In the genomic region with DNA sequence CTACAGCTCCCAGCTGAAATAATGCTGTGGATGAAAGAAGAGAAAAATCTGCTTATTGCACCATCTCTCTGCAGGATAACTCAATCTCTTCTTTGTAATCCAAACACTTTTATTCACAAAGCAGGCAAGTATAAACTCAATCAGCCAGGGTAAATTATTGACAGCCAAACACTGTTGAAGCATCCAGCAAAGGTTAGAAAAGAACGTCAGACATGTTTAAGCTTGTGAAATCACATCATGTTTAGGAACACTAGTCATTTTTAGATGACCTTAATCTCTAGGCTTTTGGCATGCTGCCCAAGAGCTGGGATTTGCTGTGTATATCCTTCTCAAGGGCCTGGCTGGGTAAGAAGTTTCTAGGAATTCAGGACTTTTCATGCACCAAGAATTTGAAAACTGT, we compare ENCODE assay signal across 13 cellular contexts.
DNase-seq lines count a peak whose midpoint lies in the region; ATAC-seq and TF ChIP-seq lines count a peak whose summit lies in the region.
"Had no signal": no experiment of that assay in that cellular context is flagged by ENCODE, and none has a peak within 500 bp of the region (broad histone marks: within the 10 kb centered on the region; RNA-seq: fewer than 3 reads in every experiment).

No MANE protein-coding gene starts in this region.

- no peak overlapping the region for H3K27ac ChIP-seq in SJCRH30
- no peak overlapping the region for H3K27ac ChIP-seq in thyroid gland
- no peak overlapping the region for H3K27ac ChIP-seq in right atrium auricular region
- H3K27ac ChIP-seq: gastrocnemius medialis, pancreas, VCaP had no signal

- H3K27me3 ChIP-seq in SJCRH30 (no peaks in the 10 kb centered on the region), thyroid gland (no peaks in the 10 kb centered on the region), right atrium auricular region (no peaks in the 10 kb centered on the region)
- H3K27me3 ChIP-seq: gastrocnemius medialis, pancreas had no signal

- no peak for TF ChIP-seq POLR2A in thyroid gland (IDR thresholded peaks at IDR 0.05)

- H3K4me1 ChIP-seq in SJCRH30 (no peaks in the 10 kb centered on the region), thyroid gland (no peaks in the 10 kb centered on the region), right atrium auricular region (no peaks in the 10 kb centered on the region)
- H3K4me1 ChIP-seq: gastrocnemius medialis, pancreas had no signal

- 44% methylated on average over 1 of the region's 1 CpG for WGBS in thyroid gland, 2 donors

- H3K9me3 ChIP-seq in SJCRH30 (replicated peaks) (no peaks in the 10 kb centered on the region), thyroid gland (no peaks in the 10 kb centered on the region), right atrium auricular region (no peaks in the 10 kb centered on the region)
- H3K9me3 ChIP-seq: gastrocnemius medialis, mucosa of descending colon, pancreas had no signal

- no peak overlapping the region for H3K4me3 ChIP-seq in SJCRH30
- H3K4me3 ChIP-seq in thyroid gland (replicated peaks in 1 of 3), result no peak overlapping the region
- no peak overlapping the region for H3K4me3 ChIP-seq in right atrium auricular region
- H3K4me3 ChIP-seq: gastrocnemius medialis, mucosa of descending colon, pancreas had no signal

- TF ChIP-seq CTCF in thyroid gland (IDR thresholded peaks at IDR 0.05) (no peak), right atrium auricular region (IDR thresholded peaks at IDR 0.05) (no peak)

- DNase-seq in HK-2 (ENCODE audit: unreplicated experiment), result peak; percentile 74
- peak; percentile 5 to 29 for DNase-seq in SJCRH30
- DNase-seq in glomerular visceral epithelial cell (ENCODE audit: extremely low spot score), result peak; percentile 9
- peak; percentile 23 to 25 for DNase-seq in thyroid gland
- DNase-seq in stimulated activated CD4-positive, alpha-beta T cell treated with anti-CD3 and anti-CD28 coated beads, Interleukin-1b, Interleukin-23, amount 100 ng/mL, for 48 hours, result no peak
- no peak for DNase-seq in right atrium auricular region (ENCODE audit: low spot score)
- DNase-seq: activated naive CD4-positive, alpha-beta T cell treated with Interleukin-2 at 50 U/mL for 16 hours; C1 segment of cervical spinal cord; gastrocnemius medialis had no signal

- H3K36me3 ChIP-seq in SJCRH30 (no peaks in the 10 kb centered on the region), thyroid gland (no peaks in the 10 kb centered on the region), right atrium auricular region (no peaks in the 10 kb centered on the region)
- H3K36me3 ChIP-seq: gastrocnemius medialis, pancreas had no signal

- intact Hi-C loops in thyroid gland (cut with DNase I), result no loop called here

- ATAC-seq in GM21526 (IDR thresholded peaks at IDR 0.05; ENCODE audit: low FRiP score, unreplicated experiment), result no peak
- ATAC-seq: gastrocnemius medialis, mucosa of descending colon, pancreas had no signal

Comparison
In these comparisons a context has a peak if more than half of its experiments do, and no peak if none do; other contexts are left out.
1. DNase-seq: peak in HK-2 (single experiment), SJCRH30 (2 of 2), glomerular visceral epithelial cell (single experiment) and thyroid gland (2 of 2); none in stimulated activated CD4-positive, alpha-beta T cell treated with anti-CD3 and anti-CD28 coated beads, Interleukin-1b, Interleukin-23, amount 100 ng/mL, for 48 hours (single experiment) and right atrium auricular region (single experiment).